In the genomic region with DNA sequence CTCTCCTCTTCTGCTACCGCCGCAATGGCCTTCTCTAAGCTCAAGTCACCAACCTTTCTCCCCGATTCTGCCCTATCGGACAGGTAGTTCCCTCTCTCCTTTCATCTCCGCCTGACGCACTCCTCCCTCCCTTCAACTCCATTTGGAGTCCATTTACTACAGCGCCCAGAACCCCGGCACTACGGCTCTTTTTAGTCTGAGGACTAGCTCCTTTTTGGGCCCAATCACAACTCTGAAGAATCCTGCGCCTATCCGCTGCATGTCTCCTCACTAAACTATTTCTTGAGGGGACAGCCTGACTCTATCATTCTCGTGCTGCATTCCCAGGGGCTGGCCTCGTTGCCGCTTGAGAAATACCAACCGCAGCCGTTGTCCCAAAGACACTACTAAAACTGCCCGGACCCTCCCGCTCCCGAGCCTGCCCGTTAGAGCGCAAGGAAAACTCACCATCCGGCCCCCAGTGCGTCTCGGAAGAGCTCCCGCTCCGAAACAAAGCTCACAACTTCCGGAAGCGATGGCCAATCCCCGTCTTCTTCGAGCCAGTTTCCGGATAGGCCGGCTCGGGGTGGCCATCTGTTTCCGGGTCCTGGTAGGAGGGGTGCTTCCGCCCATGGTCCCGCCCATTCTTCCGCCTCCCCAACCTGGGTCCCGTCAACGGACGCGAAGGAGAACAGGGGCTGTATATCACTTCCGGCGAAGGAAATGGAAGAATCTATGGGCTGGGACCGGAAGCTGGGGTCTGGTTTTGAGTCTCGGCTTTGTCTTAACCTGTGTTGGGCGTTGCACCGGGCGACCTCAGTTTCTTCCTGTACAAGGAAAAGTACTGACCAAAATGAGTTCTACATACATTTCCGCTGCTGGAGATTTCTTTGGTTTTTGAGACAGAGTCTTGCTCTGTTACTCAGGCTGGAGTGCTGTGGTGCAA, we compare ENCODE assay signal across 8 cellular contexts. TPM values are rescaled to one million over a fixed set of nuclear protein-coding genes. Genes with fewer than 3 reads are reported as not detected.
DNase-seq lines count a peak whose midpoint lies in the region; ATAC-seq and TF ChIP-seq lines count a peak whose summit lies in the region.

TSS of gene TPRKB (minus strand) at position 491 of the 925 bp plus-strand sequence. CDS start 2,776 bp downstream, outside the sequence.

- peaks cover 2% of the 10 kb centered on the region for H3K36me3 Mint-ChIP-seq in T-helper 17 cell (ENCODE audit: low read depth)

- H3K4me3 ChIP-seq in right atrium auricular region (peak within 1 kb of the TSS; percentile 68 to 82), uterus (peak within 1 kb of the TSS; percentile 64 to 80)

- TF ChIP-seq POLR2A in GM15510 (IDR thresholded peaks at IDR 0.05; ENCODE audit: borderline replicate concordance, extremely low read depth, insufficient read length): peak; percentile 83
- TF ChIP-seq POLR2A in uterus (IDR thresholded peaks at IDR 0.05): peak in 1 of 2 donors; percentile 58

- no peaks in the 10 kb centered on the region for H3K27me3 ChIP-seq in right atrium auricular region
- H3K27me3 ChIP-seq in uterus: no peaks in the 10 kb centered on the region

- TF ChIP-seq CTCF in right atrium auricular region (IDR thresholded peaks at IDR 0.05) (no peak), uterus (IDR thresholded peaks at IDR 0.05) (peak in 1 of 4 experiments; percentile 21)

- H3K27ac ChIP-seq in right atrium auricular region (peak within 1 kb of the TSS; percentile 66 to 69), uterus (peak within 1 kb of the TSS; percentile 67 to 70)

- peak within 1 kb of the TSS; percentile 98 for H3K4me3 Mint-ChIP-seq in T-helper 17 cell

- ATAC-seq in HG02885 (IDR thresholded peaks at IDR 0.05; ENCODE audit: poor library complexity, unreplicated experiment) (peak; percentile 98), T-helper 17 cell (peak; percentile 97)

- H3K27me3 Mint-ChIP-seq in T-helper 17 cell: no peaks in the 10 kb centered on the region

- H3K4me1 ChIP-seq in right atrium auricular region (peaks cover 0 to 16% of the 10 kb centered on the region in 2 donors), uterus (no peaks in the 10 kb centered on the region)

- peaks cover 9% of the 10 kb centered on the region for H3K4me1 Mint-ChIP-seq in T-helper 17 cell

- H3K27ac Mint-ChIP-seq in T-helper 17 cell: peak within 1 kb of the TSS; percentile 97

- no peaks in the 10 kb centered on the region for H3K9me3 ChIP-seq in T-helper 17 cell (ENCODE audit: control insufficient read depth, low read length, poor library complexity, severe bottlenecking)
- no peaks in the 10 kb centered on the region for H3K9me3 ChIP-seq in right atrium auricular region
- no peaks in the 10 kb centered on the region for H3K9me3 ChIP-seq in uterus

- peaks cover 11% of the 10 kb centered on the region for H3K36me3 ChIP-seq in right atrium auricular region
- no peaks in the 10 kb centered on the region for H3K36me3 ChIP-seq in uterus

- intact Hi-C loops in uterus (cut with DNase I; ENCODE audit: low total_unique reads): no loop called here

- peak; percentile 95 for DNase-seq in NCI-H1694 treated with DMSO at 0.1 percent for 48 hours (lab: John Stamatoyannopoulos, UW)
- DNase-seq in T-helper 17 cell: peak; percentile 75 to 86 (median 83)
- DNase-seq in amygdala (lab: John Stamatoyannopoulos, UW): peak; percentile 65 to 97 (median 92)
- DNase-seq in right atrium auricular region (ENCODE audit: low spot score): peak; percentile 95
- peak; percentile 94 for DNase-seq in pulmonary artery endothelial cell (ENCODE audit: low read depth, low spot score)
- DNase-seq in uterus: peak; percentile 95 to 96

RNA-seq across cellular contexts. Expression of gene TPRKB, which starts in this region (rescaled TPM):
- total RNA-seq in T-helper 17 cell (10 to 100 TPM; 16.0 to 21.0 TPM), right atrium auricular region (10 to 100 TPM; 21.6 to 28.3 TPM), pulmonary artery endothelial cell (35.6 and 53.9 TPM in 2 replicates), uterus (10 to 100 TPM; 25.4 to 49.6 (median 39.6) TPM)

Comparison
In these comparisons a context has a peak if more than half of its experiments do, and no peak if none do; other contexts are left out.
1. Peak in every context shown above with its lines: DNase-seq, ATAC-seq, H3K4me3 ChIP-seq and H3K27ac ChIP-seq.